ENCODE assay signal across 27 cellular contexts in the genomic region with DNA sequence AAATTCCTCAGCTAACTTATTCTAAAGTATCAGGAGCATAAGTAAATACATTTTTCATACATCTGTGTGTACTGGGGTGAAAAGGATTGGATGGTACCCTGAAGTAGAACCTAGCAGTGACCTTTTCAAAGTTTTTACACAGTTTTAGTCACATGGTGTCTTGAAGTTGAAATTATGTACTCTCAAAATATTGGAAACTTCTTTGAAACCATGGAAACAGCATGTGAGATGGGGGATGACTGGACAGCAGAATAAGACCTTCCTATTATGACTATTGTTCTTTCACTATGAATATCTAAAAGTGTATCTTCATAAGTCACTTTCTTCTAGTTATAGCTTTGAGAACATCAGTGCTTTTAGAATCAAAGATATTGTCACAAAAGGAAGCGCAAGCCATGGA.
"Had no signal": no experiment of that assay in that cellular context is flagged by ENCODE, and none has a peak within 500 bp of the region (broad histone marks: within the 10 kb centered on the region; RNA-seq: fewer than 3 reads in every experiment).

No MANE protein-coding gene starts in this region.

- H3K4me3 ChIP-seq: colonic mucosa, coronary artery, esophagus muscularis mucosa, esophagus squamous epithelium, gastrocnemius medialis, gastroesophageal sphincter, heart left ventricle, heart right ventricle, hepatocyte had no signal

- FAIRE-seq: colon, endothelial cell of umbilical vein, frontal cortex had no signal

- H3K79me2 ChIP-seq: hepatocyte had no signal

- H3K4me2 ChIP-seq: hepatocyte had no signal

- H3K4me1 ChIP-seq: colonic mucosa, esophagus muscularis mucosa, esophagus squamous epithelium, foreskin keratinocyte, gastrocnemius medialis, gastroesophageal sphincter, heart left ventricle, heart right ventricle had no signal

- H3K27me3 ChIP-seq: colonic mucosa, esophagus muscularis mucosa, esophagus squamous epithelium, foreskin keratinocyte, gastrocnemius medialis, gastroesophageal sphincter, heart left ventricle, heart right ventricle, hepatocyte had no signal

- H3K27ac ChIP-seq: colonic mucosa, coronary artery, epithelial cell of prostate, esophagus muscularis mucosa, esophagus squamous epithelium, foreskin keratinocyte, gastrocnemius medialis, gastroesophageal sphincter, heart left ventricle, heart right ventricle, hepatocyte had no signal

- H2AFZ ChIP-seq: hepatocyte had no signal

- ATAC-seq: effector memory CD8-positive, alpha-beta T cell; esophagus mucosa; foreskin keratinocyte; gastrocnemius medialis; gastroesophageal sphincter; heart left ventricle; heart right ventricle had no signal

- DNase-seq: colonic mucosa; cortex of kidney; dermis blood vessel endothelial cell; effector CD4-positive, alpha-beta T cell; effector CD8-positive, alpha-beta T cell; effector memory CD4-positive, alpha-beta T cell; effector memory CD8-positive, alpha-beta T cell; endodermal cell; erythroblast; esophagus squamous epithelium; foreskin fibroblast; foreskin keratinocyte; foreskin melanocyte; gastrocnemius medialis; glutamatergic neuron; head of caudate nucleus; heart left ventricle; heart right ventricle had no signal

- H3K9me3 ChIP-seq: colonic mucosa, esophagus muscularis mucosa, esophagus squamous epithelium, gastrocnemius medialis, gastroesophageal sphincter had no signal

- H3K36me3 ChIP-seq: colonic mucosa, esophagus muscularis mucosa, esophagus squamous epithelium, gastrocnemius medialis, gastroesophageal sphincter, heart left ventricle, heart right ventricle had no signal
